ENCODE assay signal across 8 cellular contexts in the genomic region with DNA sequence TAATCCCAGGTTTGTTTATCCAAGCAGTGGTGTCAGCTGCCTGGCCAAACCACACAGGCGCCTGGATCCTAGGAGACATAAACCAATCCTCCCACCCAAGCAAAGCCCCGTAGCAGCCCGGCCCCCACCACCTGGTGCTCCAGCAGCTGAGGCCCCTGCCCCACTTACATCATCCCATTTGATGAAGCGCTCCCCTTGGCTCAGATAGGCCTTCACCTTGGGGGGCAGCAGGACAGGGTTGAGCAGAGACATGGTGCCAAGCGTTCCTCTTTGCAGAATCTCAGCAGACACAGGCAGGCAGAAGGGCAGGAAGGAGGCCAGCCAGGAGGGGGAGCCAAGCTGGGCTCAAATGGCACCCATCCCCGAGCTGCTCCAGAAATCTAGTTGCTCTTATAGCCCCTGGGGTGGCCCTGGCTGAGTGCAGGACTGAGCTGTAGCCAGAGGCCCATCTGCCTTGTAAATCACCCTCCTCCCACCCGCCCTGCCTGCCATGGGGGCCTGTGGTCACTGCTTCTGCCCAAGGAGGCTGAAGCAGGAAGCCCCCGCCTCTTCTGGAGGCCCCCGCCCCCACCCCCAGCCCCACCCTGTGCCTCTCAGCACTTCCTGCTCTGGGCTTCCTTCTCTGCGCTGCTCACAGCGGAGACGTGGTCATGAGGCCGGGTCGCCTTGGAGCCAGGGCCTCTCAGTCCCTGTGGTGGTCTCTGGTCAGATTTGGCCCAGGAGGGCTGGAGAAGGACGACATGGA.
DNase-seq lines count a peak whose midpoint lies in the region; ATAC-seq and TF ChIP-seq lines count a peak whose summit lies in the region.

A gene with protein sequence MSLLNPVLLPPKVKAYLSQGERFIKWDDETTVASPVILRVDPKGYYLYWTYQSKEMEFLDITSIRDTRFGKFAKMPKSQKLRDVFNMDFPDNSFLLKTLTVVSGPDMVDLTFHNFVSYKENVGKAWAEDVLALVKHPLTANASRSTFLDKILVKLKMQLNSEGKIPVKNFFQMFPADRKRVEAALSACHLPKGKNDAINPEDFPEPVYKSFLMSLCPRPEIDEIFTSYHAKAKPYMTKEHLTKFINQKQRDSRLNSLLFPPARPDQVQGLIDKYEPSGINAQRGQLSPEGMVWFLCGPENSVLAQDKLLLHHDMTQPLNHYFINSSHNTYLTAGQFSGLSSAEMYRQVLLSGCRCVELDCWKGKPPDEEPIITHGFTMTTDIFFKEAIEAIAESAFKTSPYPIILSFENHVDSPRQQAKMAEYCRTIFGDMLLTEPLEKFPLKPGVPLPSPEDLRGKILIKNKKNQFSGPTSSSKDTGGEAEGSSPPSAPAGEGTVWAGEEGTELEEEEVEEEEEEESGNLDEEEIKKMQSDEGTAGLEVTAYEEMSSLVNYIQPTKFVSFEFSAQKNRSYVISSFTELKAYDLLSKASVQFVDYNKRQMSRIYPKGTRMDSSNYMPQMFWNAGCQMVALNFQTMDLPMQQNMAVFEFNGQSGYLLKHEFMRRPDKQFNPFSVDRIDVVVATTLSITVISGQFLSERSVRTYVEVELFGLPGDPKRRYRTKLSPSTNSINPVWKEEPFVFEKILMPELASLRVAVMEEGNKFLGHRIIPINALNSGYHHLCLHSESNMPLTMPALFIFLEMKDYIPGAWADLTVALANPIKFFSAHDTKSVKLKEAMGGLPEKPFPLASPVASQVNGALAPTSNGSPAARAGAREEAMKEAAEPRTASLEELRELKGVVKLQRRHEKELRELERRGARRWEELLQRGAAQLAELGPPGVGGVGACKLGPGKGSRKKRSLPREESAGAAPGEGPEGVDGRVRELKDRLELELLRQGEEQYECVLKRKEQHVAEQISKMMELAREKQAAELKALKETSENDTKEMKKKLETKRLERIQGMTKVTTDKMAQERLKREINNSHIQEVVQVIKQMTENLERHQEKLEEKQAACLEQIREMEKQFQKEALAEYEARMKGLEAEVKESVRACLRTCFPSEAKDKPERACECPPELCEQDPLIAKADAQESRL (minus strand): TSS at position 515 of the 745 bp plus-strand sequence. CDS start 263 bp downstream, at position 252.

- no peak within 1 kb of the TSS for H3K9ac ChIP-seq in iPS-15b (ENCODE audit: low read depth, low read length)

- H3K4me1 ChIP-seq in iPS-15b (ENCODE audit: control insufficient read depth, insufficient read depth, low read length), result peaks cover 17% of the 10 kb centered on the region

- H3K9me3 ChIP-seq in iPS-15b (ENCODE audit: control insufficient read depth, insufficient read depth, low read length), result no peaks in the 10 kb centered on the region

- H3K36me3 ChIP-seq in iPS-15b (ENCODE audit: control insufficient read depth, insufficient read depth, low read length), result no peaks in the 10 kb centered on the region

- peak; percentile 77 for TF ChIP-seq POLR2A in GM15510 (IDR thresholded peaks at IDR 0.05; ENCODE audit: borderline replicate concordance, extremely low read depth, insufficient read length)

- peak within 1 kb of the TSS; percentile 37 for H3K4me3 ChIP-seq in iPS-15b (ENCODE audit: low read depth, low read length)

- DNase-seq in SHP77 (lab: John Stamatoyannopoulos, UW) (peak; percentile 65 to 87), dedifferentiated amniotic fluid mesenchymal stem cell (ENCODE audit: extremely low spot score) (no peak), NCI-H774 (lab: John Stamatoyannopoulos, UW) (no peak)
- DNase-seq in activated effector memory CD4-positive, alpha-beta T cell treated with Interleukin-2 at 50 U/mL for 16 hours, result peak; percentile 68
- peak; percentile 67 for DNase-seq in stimulated activated CD4-positive, alpha-beta T cell treated with anti-CD3 and anti-CD28 coated beads, Interleukin-4, amount 100 ng/mL, for 1 hour

- H3K27me3 ChIP-seq in iPS-15b (ENCODE audit: control insufficient read depth, insufficient read depth, low read length), result peaks cover 19% of the 10 kb centered on the region

- ATAC-seq in HG02870 (IDR thresholded peaks at IDR 0.05; ENCODE audit: unreplicated experiment), result peak; percentile 59

Comparison
In these comparisons a context has a peak if more than half of its experiments do, and no peak if none do; other contexts are left out.
1. DNase-seq: peak in SHP77 (2 of 2), activated effector memory CD4-positive, alpha-beta T cell treated with Interleukin-2 at 50 U/mL for 16 hours (single experiment) and stimulated activated CD4-positive, alpha-beta T cell treated with anti-CD3 and anti-CD28 coated beads, Interleukin-4, amount 100 ng/mL, for 1 hour (single experiment); none in dedifferentiated amniotic fluid mesenchymal stem cell (single experiment) and NCI-H774 (single experiment).